ENCODE assay signal across 1 cellular context in the genomic region with DNA sequence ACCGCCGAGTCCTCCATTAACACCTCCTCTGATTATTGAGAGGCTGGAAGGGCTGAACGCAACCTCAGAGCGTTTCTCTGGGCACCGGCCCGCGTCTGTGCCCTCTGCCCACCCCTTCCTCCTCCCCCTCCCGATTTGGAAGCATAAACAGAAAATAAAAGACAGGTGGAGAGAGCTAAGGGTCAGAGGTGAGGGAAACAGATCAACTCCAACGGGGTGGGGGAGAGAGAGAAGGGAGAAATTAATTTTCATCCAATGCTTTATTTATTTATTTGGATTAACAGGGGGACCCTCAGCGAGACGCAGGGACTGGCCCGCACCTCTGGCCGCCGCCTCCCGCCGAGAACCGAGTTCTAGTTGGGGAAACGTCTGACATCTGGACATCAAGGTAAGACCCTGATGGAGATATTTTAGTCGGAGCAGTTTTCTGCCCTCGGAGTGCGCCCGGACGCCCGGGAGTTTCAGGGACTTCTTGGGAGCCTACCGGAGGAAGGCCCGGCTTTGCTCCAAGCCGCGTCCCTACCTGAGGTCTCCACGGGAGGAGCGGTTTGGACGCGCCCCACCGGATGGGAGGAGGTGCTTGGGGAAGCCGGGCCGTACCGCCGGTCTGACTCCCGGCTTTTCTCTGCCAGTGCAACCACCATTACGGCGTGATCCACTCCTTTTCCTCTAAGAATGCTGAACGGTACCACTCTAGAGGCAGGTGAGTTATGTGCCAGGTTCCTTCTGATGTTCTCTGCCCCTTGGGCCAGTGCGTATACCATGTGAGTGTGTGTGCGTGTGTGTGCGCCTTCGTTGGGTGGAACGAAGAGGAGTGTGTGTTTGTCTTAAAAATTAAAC.
TF ChIP-seq lines count a peak whose summit lies in the region.

No MANE protein-coding gene starts in this region.

TF ChIP-seq in IMR-90, 13 proteins besides CTCF, POLR2A, EP300 and RAD21 (continued from another document):
- no peak for TF ChIP-seq ELK1 (IDR thresholded peaks at IDR 0.05; ENCODE audit: borderline replicate concordance, low read depth, low read length)
- TF ChIP-seq MAZ (IDR thresholded peaks at IDR 0.05; ENCODE audit: borderline replicate concordance, low read depth, low read length) = no peak
- no peak for TF ChIP-seq MAFK (IDR thresholded peaks at IDR 0.05; ENCODE audit: low read depth, low read length)
- no peak for TF ChIP-seq MXI1 (IDR thresholded peaks at IDR 0.05; ENCODE audit: borderline replicate concordance, low read depth, low read length)
- TF ChIP-seq RFX5 (IDR thresholded peaks at IDR 0.05; ENCODE audit: low read depth, low read length) = no peak
- TF ChIP-seq, protein P1, sequence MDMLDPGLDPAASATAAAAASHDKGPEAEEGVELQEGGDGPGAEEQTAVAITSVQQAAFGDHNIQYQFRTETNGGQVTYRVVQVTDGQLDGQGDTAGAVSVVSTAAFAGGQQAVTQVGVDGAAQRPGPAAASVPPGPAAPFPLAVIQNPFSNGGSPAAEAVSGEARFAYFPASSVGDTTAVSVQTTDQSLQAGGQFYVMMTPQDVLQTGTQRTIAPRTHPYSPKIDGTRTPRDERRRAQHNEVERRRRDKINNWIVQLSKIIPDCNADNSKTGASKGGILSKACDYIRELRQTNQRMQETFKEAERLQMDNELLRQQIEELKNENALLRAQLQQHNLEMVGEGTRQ (IDR thresholded peaks at IDR 0.05; ENCODE audit: low read depth, low read length) = no peak
- no peak for TF ChIP-seq CEBPB (IDR thresholded peaks at IDR 0.05; ENCODE audit: low read depth, low read length)
- no peak for TF ChIP-seq NFE2L2 (IDR thresholded peaks at IDR 0.05; ENCODE audit: low read depth, low read length)
- TF ChIP-seq FOS (IDR thresholded peaks at IDR 0.05; ENCODE audit: low read depth, low read length) = no peak
